8 cellular contexts compared by ENCODE assay signal in the genomic region with DNA sequence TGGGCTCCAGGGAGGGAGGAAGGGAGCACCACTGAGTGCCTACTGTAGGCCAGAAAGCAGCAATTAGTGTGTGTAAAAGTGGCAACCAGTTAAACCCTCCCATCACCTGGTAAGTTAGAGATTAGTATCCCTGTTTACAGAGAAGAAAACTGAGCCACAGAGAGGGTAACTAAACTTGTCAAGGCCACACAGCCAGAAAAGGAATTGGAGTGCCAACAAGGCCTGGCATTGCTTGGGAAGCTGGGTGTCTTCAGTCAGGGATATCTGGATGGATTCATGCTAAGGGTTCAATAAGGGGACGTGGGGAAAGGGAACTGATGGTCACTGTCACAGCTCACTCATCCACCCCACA. TPM values are rescaled to one million over a fixed set of nuclear protein-coding genes. Genes with fewer than 3 reads are reported as not detected.
DNase-seq lines count a peak whose midpoint lies in the region; ATAC-seq and TF ChIP-seq lines count a peak whose summit lies in the region.

No MANE protein-coding gene starts in this region.

- H3K4me3 ChIP-seq in DOHH2 (ENCODE audit: low read length) (peak overlapping the region; percentile 82), endodermal cell (ENCODE audit: low read length) (peak overlapping the region; percentile 90)

- H3K27me3 Mint-ChIP-seq in endodermal cell (ENCODE audit: insufficient read depth) (peaks cover 6% of the 10 kb centered on the region), progenitor cell of endocrine pancreas (peaks cover 12% of the 10 kb centered on the region)

- H3K79me2 ChIP-seq in DOHH2 (ENCODE audit: control insufficient read depth, low read length): no peaks in the 10 kb centered on the region

- H3K36me3 ChIP-seq in DOHH2 (ENCODE audit: control insufficient read depth, low read length): no peaks in the 10 kb centered on the region
- no peaks in the 10 kb centered on the region for H3K36me3 ChIP-seq in endodermal cell (ENCODE audit: control insufficient read depth, insufficient read depth, low read length)

- peaks cover 46% of the 10 kb centered on the region for H3K4me1 ChIP-seq in DOHH2 (ENCODE audit: control insufficient read depth, low read length)
- peaks cover 15% of the 10 kb centered on the region for H3K4me1 ChIP-seq in endodermal cell (ENCODE audit: control insufficient read depth, insufficient read depth, low read length)

- no peak for DNase-seq in RWPE1 (ENCODE audit: low spot score)
- DNase-seq in endodermal cell: no peak
- no peak for DNase-seq in progenitor cell of endocrine pancreas (ENCODE audit: low spot score, unreplicated experiment)
- DNase-seq in midbrain (lab: John Stamatoyannopoulos, UW): no peak
- no peak for DNase-seq in MV-4-11 (lab: John Stamatoyannopoulos, UW)
- no peak for DNase-seq in NCI-H748 treated with DMSO at 0.1 percent for 48 hours (lab: John Stamatoyannopoulos, UW)

- no peak for TF ChIP-seq CTCF in DOHH2 (IDR thresholded peaks at IDR 0.05; ENCODE audit: low read depth, low read length, poor library complexity, severe bottlenecking)
- TF ChIP-seq CTCF in RWPE1 (conservative IDR thresholded peaks at IDR 0.05; ENCODE audit: low read depth): no peak
- no peak for TF ChIP-seq CTCF in endodermal cell (conservative IDR thresholded peaks at IDR 0.05)
- TF ChIP-seq CTCF in progenitor cell of endocrine pancreas (IDR thresholded peaks at IDR 0.05; ENCODE audit: unreplicated experiment): no peak

- H3F3A ChIP-seq in DOHH2 (ENCODE audit: control insufficient read depth, insufficient read depth): peaks cover 6% of the 10 kb centered on the region; the same call in 1 of the 2 replicates

- no peaks in the 10 kb centered on the region for H3K9me2 ChIP-seq in DOHH2 (replicated peaks; ENCODE audit: control insufficient read depth, low read length)

- H3K4me1 Mint-ChIP-seq in endodermal cell (peaks cover 21% of the 10 kb centered on the region), progenitor cell of endocrine pancreas (ENCODE audit: low read depth) (no peaks in the 10 kb centered on the region)

- no peaks in the 10 kb centered on the region for H3K9me3 ChIP-seq in DOHH2 (ENCODE audit: control insufficient read depth, insufficient read depth, low read length)
- no peaks in the 10 kb centered on the region for H3K9me3 ChIP-seq in endodermal cell (ENCODE audit: control insufficient read depth, low read length)

- peak overlapping the region; percentile 64; the same call in 1 of the 2 replicates for H3K27ac ChIP-seq in DOHH2 (ENCODE audit: low read depth, low read length)
- peak overlapping the region; percentile 85 for H3K27ac ChIP-seq in RWPE1
- no peak overlapping the region for H3K27ac ChIP-seq in endodermal cell (ENCODE audit: low read depth, low read length)

- POLR2A ChIA-PET in RWPE1 (lab: Yijun Ruan, JAX; ENCODE audit: low non-redundant PET): no interaction called here

- no peak for ATAC-seq in GM21515 (IDR thresholded peaks at IDR 0.05; ENCODE audit: unreplicated experiment)

- no peaks in the 10 kb centered on the region for H3K9me3 Mint-ChIP-seq in endodermal cell
- no peaks in the 10 kb centered on the region for H3K9me3 Mint-ChIP-seq in progenitor cell of endocrine pancreas (ENCODE audit: low read depth)

- no peaks in the 10 kb centered on the region for H4K20me1 ChIP-seq in DOHH2 (ENCODE audit: control insufficient read depth, insufficient read depth, low read depth, low read length)

- H3K4me3 Mint-ChIP-seq in endodermal cell (peak overlapping the region; percentile 77), progenitor cell of endocrine pancreas (ENCODE audit: low read depth) (peak overlapping the region; percentile 84)

- H3K9ac ChIP-seq in endodermal cell (ENCODE audit: extremely low read depth, low read length, poor library complexity, severe bottlenecking): no peak overlapping the region

- H3K27ac Mint-ChIP-seq in endodermal cell (peak overlapping the region; percentile 95), progenitor cell of endocrine pancreas (no peak overlapping the region)

- H3K4me2 ChIP-seq in DOHH2 (ENCODE audit: low read length): peak overlapping the region; percentile 99

- H3K36me3 Mint-ChIP-seq in endodermal cell (ENCODE audit: low read depth) (no peaks in the 10 kb centered on the region), progenitor cell of endocrine pancreas (ENCODE audit: insufficient read depth) (no peaks in the 10 kb centered on the region)

- H3K27me3 ChIP-seq in DOHH2 (ENCODE audit: control insufficient read depth, low read length) (peaks cover 10% of the 10 kb centered on the region), endodermal cell (ENCODE audit: control insufficient read depth, insufficient read depth, low read length, poor library complexity, severe bottlenecking) (no peaks in the 10 kb centered on the region)

- CTCF ChIA-PET in RWPE1 (lab: Yijun Ruan, JAX): interaction anchor here (1.0 to 2.4 kb wide), 4 partner anchors 25 to 176 kb away, joined by 3 to 24 read pairs (median 14); a partner anchor contains a TSS

- WGBS in endodermal cell (ENCODE audit: insufficient coverage in 1 of 2, insufficient read length in 1 of 2), 2 experiments: 89% methylated on average over 1 of the region's 1 CpG; no CpG with 5 or more reads in 1 of the 2 experiments

RNA-seq across cellular contexts. Expression of a gene that starts 23.6 kb away (rescaled TPM):
- total RNA-seq in endodermal cell (10 to 100 TPM; 13.1 to 22.7 TPM), progenitor cell of endocrine pancreas (4.6 and 5.5 TPM in 2 replicates)
- 37.3 TPM for polyA plus RNA-seq in endodermal cell (2013, experiment 1 of 2)
- polyA plus RNA-seq in endodermal cell (2013, experiment 2 of 2): 34.7 TPM

RNA-seq across cellular contexts. Expression of a gene that starts 28.1 kb away (rescaled TPM):
- total RNA-seq in endodermal cell (1 to 10 TPM; 2.0 to 3.1 TPM), progenitor cell of endocrine pancreas (0.36 and 0.91 TPM in 2 replicates)
- polyA plus RNA-seq in endodermal cell (2013, experiment 1 of 2): 1.00 TPM
- 1.4 TPM for polyA plus RNA-seq in endodermal cell (2013, experiment 2 of 2)
